Comparison of ENCODE assay signal across 11 cellular contexts in the genomic region with DNA sequence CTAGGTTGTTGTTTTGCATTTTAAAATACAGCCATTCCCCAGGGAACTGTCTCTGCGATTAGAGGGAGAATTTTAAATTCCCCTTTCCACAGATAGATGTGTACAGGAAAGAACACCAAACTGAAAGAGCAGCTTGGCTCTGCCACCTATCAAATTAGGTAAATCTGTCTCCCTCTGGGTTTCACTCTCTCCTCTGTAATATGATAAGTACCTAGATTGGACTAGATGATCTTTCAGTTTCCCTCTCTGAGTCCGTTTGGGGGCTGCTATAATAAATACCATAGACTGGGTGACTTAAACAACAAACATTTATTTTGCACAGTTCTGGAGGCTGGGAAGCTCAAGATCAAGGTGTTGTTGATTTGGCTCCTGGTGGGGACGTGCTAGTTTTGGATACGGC.
DNase-seq lines count a peak whose midpoint lies in the region; ATAC-seq and TF ChIP-seq lines count a peak whose summit lies in the region.
"Had no signal": no experiment of that assay in that cellular context is flagged by ENCODE, and none has a peak within 500 bp of the region (broad histone marks: within the 10 kb centered on the region; RNA-seq: fewer than 3 reads in every experiment).

No MANE protein-coding gene starts in this region.

- no peaks in the 10 kb centered on the region for H3K36me3 Mint-ChIP-seq in GM23338 (ENCODE audit: low read depth)
- no peaks in the 10 kb centered on the region for H3K36me3 Mint-ChIP-seq in activated CD8-positive, alpha-beta memory T cell treated with anti-CD3 and anti-CD28 coated beads, Interleukin-2, amount 10 ng/mL, durations not matched to agents 7 days and 5 days

- no peak for TF ChIP-seq POLR2A in gastroesophageal sphincter (IDR thresholded peaks at IDR 0.05)

- ATAC-seq in GM19025 (IDR thresholded peaks at IDR 0.05; ENCODE audit: low read depth, unreplicated experiment) (peak; percentile 49), GM23338 (no peak), HG03439 (IDR thresholded peaks at IDR 0.05; ENCODE audit: unreplicated experiment) (peak; percentile 50), right cardiac atrium (no peak), gastroesophageal sphincter (no peak)
- no peak for ATAC-seq in activated CD8-positive, alpha-beta memory T cell treated with anti-CD3 and anti-CD28 coated beads, Interleukin-2, amount 10 ng/mL, durations not matched to agents 7 days and 5 days
- ATAC-seq: left colon had no signal

- TF ChIP-seq EP300 in gastroesophageal sphincter (IDR thresholded peaks at IDR 0.05) = no peak

- H4K20me1 ChIP-seq in GM23338 (replicated peaks; ENCODE audit: insufficient read depth) = no peaks in the 10 kb centered on the region

- TF ChIP-seq CTCF in GM23338 (conservative IDR thresholded peaks at IDR 0.05; ENCODE audit: low read depth in 2 of 2) (no peak), gastroesophageal sphincter (IDR thresholded peaks at IDR 0.05) (no peak)

- H3K4me3 ChIP-seq in GM23338 (no peak overlapping the region), mucosa of rectum (ENCODE audit: low read length in 2 of 2) (no peak overlapping the region), right cardiac atrium (ENCODE audit: low read length) (no peak overlapping the region), gastroesophageal sphincter (no peak overlapping the region)
- H3K4me3 ChIP-seq: right atrium auricular region had no signal

- WGBS in right cardiac atrium = 56% methylated on average over 4 of the region's 4 CpGs
- 37 to 44% methylated on average over 4 of the region's 4 CpGs for WGBS in gastroesophageal sphincter (ENCODE audit: low coverage in 1 of 2), 2 donors

- no peak for DNase-seq in GM23338 (ENCODE audit: low spot score)
- DNase-seq in right cardiac atrium = no peak
- no peak for DNase-seq in activated T-cell treated with anti-CD3 and anti-CD28 coated beads for 4 hours
- no peak for DNase-seq in activated CD8-positive, alpha-beta memory T cell treated with anti-CD3 and anti-CD28 coated beads, Interleukin-2, amount 10 ng/mL, durations not matched to agents 7 days and 5 days
- DNase-seq: NCI-H1105 had no signal

- H3K4me3 Mint-ChIP-seq in GM23338 = no peak overlapping the region
- no peak overlapping the region for H3K4me3 Mint-ChIP-seq in activated CD8-positive, alpha-beta memory T cell treated with anti-CD3 and anti-CD28 coated beads, Interleukin-2, amount 10 ng/mL, durations not matched to agents 7 days and 5 days

- peak overlapping the region; percentile 56 for H3K4me2 ChIP-seq in GM23338

- no peaks in the 10 kb centered on the region for H3K9me3 ChIP-seq in mucosa of rectum (ENCODE audit: control insufficient read depth in 2 of 2, low read length in 2 of 2)
- no peaks in the 10 kb centered on the region for H3K9me3 ChIP-seq in right cardiac atrium (ENCODE audit: control insufficient read depth, low read length)
- no peaks in the 10 kb centered on the region for H3K9me3 ChIP-seq in gastroesophageal sphincter

- no peaks in the 10 kb centered on the region for H3K36me3 ChIP-seq in GM23338 (ENCODE audit: insufficient read depth)
- H3K36me3 ChIP-seq in mucosa of rectum (ENCODE audit: control insufficient read depth in 2 of 2, insufficient read depth in 2 of 2, low read length in 2 of 2) = no peaks in the 10 kb centered on the region
- no peaks in the 10 kb centered on the region for H3K36me3 ChIP-seq in gastroesophageal sphincter
- H3K36me3 ChIP-seq: right atrium auricular region had no signal

- H3K9me2 ChIP-seq in GM23338 (ENCODE audit: insufficient read depth) = no peaks in the 10 kb centered on the region

- peaks cover 16% of the 10 kb centered on the region for H3K4me1 ChIP-seq in GM23338 (ENCODE audit: insufficient read depth)
- no peaks in the 10 kb centered on the region for H3K4me1 ChIP-seq in mucosa of rectum (ENCODE audit: control insufficient read depth in 2 of 2, insufficient read depth in 2 of 2, low read length in 2 of 2)
- no peaks in the 10 kb centered on the region for H3K4me1 ChIP-seq in right cardiac atrium (ENCODE audit: control insufficient read depth, insufficient read depth, low read length)
- no peaks in the 10 kb centered on the region for H3K4me1 ChIP-seq in gastroesophageal sphincter
- H3K4me1 ChIP-seq: right atrium auricular region had no signal

- peak overlapping the region; percentile 60; the same call in 1 of the 2 replicates for H2AFZ ChIP-seq in GM23338

- H3K9me3 Mint-ChIP-seq in GM23338 = no peaks in the 10 kb centered on the region
- H3K9me3 Mint-ChIP-seq in activated CD8-positive, alpha-beta memory T cell treated with anti-CD3 and anti-CD28 coated beads, Interleukin-2, amount 10 ng/mL, durations not matched to agents 7 days and 5 days (ENCODE audit: low read depth) = no peaks in the 10 kb centered on the region

- intact Hi-C loops in right cardiac atrium (cut with DNase I) = no loop called here

- H3K27me3 ChIP-seq in GM23338 (ENCODE audit: insufficient read depth) (no peaks in the 10 kb centered on the region), mucosa of rectum (ENCODE audit: control insufficient read depth in 2 of 2, insufficient read depth in 2 of 2, low read length in 2 of 2) (no peaks in the 10 kb centered on the region), right cardiac atrium (ENCODE audit: control insufficient read depth, insufficient read depth) (no peaks in the 10 kb centered on the region), gastroesophageal sphincter (no peaks in the 10 kb centered on the region)
- H3K27me3 ChIP-seq: right atrium auricular region had no signal

- no peaks in the 10 kb centered on the region for H3K79me2 ChIP-seq in GM23338 (replicated peaks; ENCODE audit: insufficient read depth)

- peaks cover 15% of the 10 kb centered on the region for H3K4me1 Mint-ChIP-seq in GM23338
- no peaks in the 10 kb centered on the region for H3K4me1 Mint-ChIP-seq in activated CD8-positive, alpha-beta memory T cell treated with anti-CD3 and anti-CD28 coated beads, Interleukin-2, amount 10 ng/mL, durations not matched to agents 7 days and 5 days

- H3F3A ChIP-seq in GM23338 (replicated peaks; ENCODE audit: low read depth) = no peaks in the 10 kb centered on the region

- H3K27me3 Mint-ChIP-seq in GM23338 (ENCODE audit: insufficient read depth, low read depth, poor library complexity) = no peaks in the 10 kb centered on the region
- H3K27me3 Mint-ChIP-seq in activated CD8-positive, alpha-beta memory T cell treated with anti-CD3 and anti-CD28 coated beads, Interleukin-2, amount 10 ng/mL, durations not matched to agents 7 days and 5 days = peaks cover 23% of the 10 kb centered on the region

- CTCF ChIA-PET in activated CD8-positive, alpha-beta memory T cell treated with anti-CD3 and anti-CD28 coated beads, Interleukin-2, amount 10 ng/mL, durations not matched to agents 7 days and 5 days (lab: Charles Lee) = no interaction called here

- peak overlapping the region; percentile 34; the same call in 1 of the 2 replicates for H3K27ac Mint-ChIP-seq in GM23338
- H3K27ac Mint-ChIP-seq in activated CD8-positive, alpha-beta memory T cell treated with anti-CD3 and anti-CD28 coated beads, Interleukin-2, amount 10 ng/mL, durations not matched to agents 7 days and 5 days = no peak overlapping the region

- H3K9ac ChIP-seq in mucosa of rectum (ENCODE audit: low read depth in 1 of 2, low read length in 2 of 2) = no peak overlapping the region

- H3K27ac ChIP-seq in GM23338 (ENCODE audit: low read depth) (no peak overlapping the region), mucosa of rectum (ENCODE audit: low read depth in 2 of 2, low read length in 2 of 2) (peak overlapping the region; percentile 6 to 29), right cardiac atrium (ENCODE audit: low read length) (no peak overlapping the region), gastroesophageal sphincter (peak overlapping the region in 2 of 4 donors; percentile 30 to 34)
- H3K27ac ChIP-seq: right atrium auricular region had no signal

TF ChIP-seq in GM23338, 12 proteins besides CTCF, POLR2A, EP300 and RAD21:
- TF ChIP-seq ZNF114 (CRISPR knock-in tag; IDR thresholded peaks at IDR 0.05) (no peak), ZNF331 (CRISPR knock-in tag; IDR thresholded peaks at IDR 0.05; ENCODE audit: low read depth) (no peak), EZH2phosphoT487 (IDR thresholded peaks at IDR 0.05; ENCODE audit: unreplicated experiment) (no peak)
TF ChIP-seq in GM23338: peak in this region for 0.

Comparison
In these comparisons a context has a peak if more than half of its experiments do, and no peak if none do; other contexts are left out.
1. ATAC-seq: peak in GM19025 (single experiment) and HG03439 (single experiment); none in GM23338 (single experiment), right cardiac atrium (0 of 2), gastroesophageal sphincter (single experiment) and activated CD8-positive, alpha-beta memory T cell treated with anti-CD3 and anti-CD28 coated beads, Interleukin-2, amount 10 ng/mL, durations not matched to agents 7 days and 5 days (single experiment).
2. H3K27ac ChIP-seq: peak in mucosa of rectum (2 of 2); none in GM23338 (single experiment) and right cardiac atrium (single experiment).